In genomic region chr7:16420329-16420648, GRCh38 we compare ENCODE assay signal across 1 cellular context.
TF ChIP-seq lines count a peak whose summit lies in the region.

No MANE protein-coding gene starts in this region.

TF ChIP-seq in endothelial cell of umbilical vein, 7 proteins besides CTCF, POLR2A, EP300 and RAD21 (continued from another document):
- no peak for TF ChIP-seq FOS (IDR thresholded peaks at IDR 0.05; ENCODE audit: borderline replicate concordance, insufficient read depth, low read length)
- TF ChIP-seq MAX (IDR thresholded peaks at IDR 0.05; ENCODE audit: insufficient read depth, insufficient read length): no peak
TF ChIP-seq in endothelial cell of umbilical vein: peak in this region for 0.
